In genomic region chr2:68767031-68767961, GRCh38 we compare ENCODE assay signal across 10 cellular contexts. TPM values are rescaled to one million over a fixed set of nuclear protein-coding genes. Genes with fewer than 3 reads are reported as not detected.
DNase-seq lines count a peak whose midpoint lies in the region; ATAC-seq and TF ChIP-seq lines count a peak whose summit lies in the region.
"Had no signal": no experiment of that assay in that cellular context is flagged by ENCODE, and none has a peak within 500 bp of the region (broad histone marks: within the 10 kb centered on the region; RNA-seq: fewer than 3 reads in every experiment).

No MANE protein-coding gene starts in this region.

- POLR2A ChIA-PET in CD8-positive, alpha-beta T cell (lab: Charles Lee): interaction anchor here (0.5 to 3.7 kb wide), 24 partner anchors 9 to 515 kb away, joined by 3 to 46 read pairs (median 4); partner anchors contain the start of genes ARHGAP25 and PPP3R1

- CTCF ChIA-PET in CD8-positive, alpha-beta T cell (lab: Charles Lee): interaction anchor here (0.9 to 5.2 kb wide), 17 partner anchors 9 to 304 kb away, joined by 3 to 61 read pairs (median 5); no protein-coding TSS in a partner anchor

- DNase-seq in CD8-positive, alpha-beta T cell: peak in 6 of 7 experiments; percentile 43 to 80 (median 58)
- peak; percentile 35 for DNase-seq in activated CD4-positive, alpha-beta T cell treated with anti-CD3 and anti-CD28 coated beads, Interleukin-2, amount 50 U/mL, for 1 hour
- DNase-seq in left colon: peak in 1 of 2 donors; percentile 37
- no peak for DNase-seq in NCI-H1092 treated with DMSO at 0.1 percent for 48 hours (lab: John Stamatoyannopoulos, UW)
- no peak for DNase-seq in HPDE6-E6E7 (ENCODE audit: extremely low spot score)
- DNase-seq in uterus: no peak
- no peak for DNase-seq in NCI-H69 (lab: John Stamatoyannopoulos, UW)
- DNase-seq: NCI-H1694 treated with DMSO at 0.1 percent for 48 hours had no signal

- no peaks in the 10 kb centered on the region for H3K27me3 Mint-ChIP-seq in CD8-positive, alpha-beta T cell (ENCODE audit: low read depth)

- peaks cover 95% of the 10 kb centered on the region for H3K4me1 Mint-ChIP-seq in CD8-positive, alpha-beta T cell (ENCODE audit: low read depth)

- H3K36me3 ChIP-seq in CD8-positive, alpha-beta T cell (ENCODE audit: insufficient read depth, low read length): no peaks in the 10 kb centered on the region
- no peaks in the 10 kb centered on the region for H3K36me3 ChIP-seq in uterus
- H3K36me3 ChIP-seq: cardiac muscle cell had no signal

- no peaks in the 10 kb centered on the region for H3K27me3 ChIP-seq in CD8-positive, alpha-beta T cell (ENCODE audit: insufficient read depth, low read length)
- no peaks in the 10 kb centered on the region for H3K27me3 ChIP-seq in uterus
- H3K27me3 ChIP-seq: cardiac muscle cell had no signal

- no peaks in the 10 kb centered on the region for H3K9me3 Mint-ChIP-seq in CD8-positive, alpha-beta T cell

- peak overlapping the region; percentile 73 for H3K27ac ChIP-seq in CD8-positive, alpha-beta T cell (ENCODE audit: low read depth, low read length)
- peak overlapping the region in 1 of 2 donors; percentile 51 for H3K27ac ChIP-seq in uterus
- H3K27ac ChIP-seq: cardiac muscle cell had no signal

- no peak for TF ChIP-seq POLR2A in uterus (IDR thresholded peaks at IDR 0.05)

- H3K4me3 ChIP-seq in CD8-positive, alpha-beta T cell (ENCODE audit: low read depth, low read length): peak overlapping the region; percentile 34
- no peak overlapping the region for H3K4me3 ChIP-seq in uterus
- H3K4me3 ChIP-seq: cardiac muscle cell had no signal

- intact Hi-C loops in CD8-positive, alpha-beta T cell (cut with DNase I, micrococcal nuclease): loop anchor here (2.0 to 10.0 kb wide), 4 partner anchors 30 to 512 kb away; partner anchors contain the start of genes APLF (in 1 of the 2), FBXO48 (in 1 of the 2) and PPP3R1 (in 1 of the 2)
- intact Hi-C loops in left colon (cut with DNase I, micrococcal nuclease) (no loop called here), uterus (cut with DNase I; ENCODE audit: low total_unique reads) (no loop called here)

- H3K27ac Mint-ChIP-seq in CD8-positive, alpha-beta T cell: peak overlapping the region; percentile 100

- H3K4me3 Mint-ChIP-seq in CD8-positive, alpha-beta T cell: peak overlapping the region; percentile 81

- no peak for TF ChIP-seq CTCF in CD8-positive, alpha-beta T cell (IDR thresholded peaks at IDR 0.05)
- no peak for TF ChIP-seq CTCF in uterus (IDR thresholded peaks at IDR 0.05)

- H3K4me1 ChIP-seq in CD8-positive, alpha-beta T cell (ENCODE audit: insufficient read depth, low read length): peaks cover 98% of the 10 kb centered on the region
- peaks cover 4 to 10% of the 10 kb centered on the region in 2 donors for H3K4me1 ChIP-seq in uterus

- peaks cover 2% of the 10 kb centered on the region for H3K36me3 Mint-ChIP-seq in CD8-positive, alpha-beta T cell

- H3K9me3 ChIP-seq in CD8-positive, alpha-beta T cell (ENCODE audit: low read length): no peaks in the 10 kb centered on the region
- no peaks in the 10 kb centered on the region for H3K9me3 ChIP-seq in uterus

- ATAC-seq in CD8-positive, alpha-beta T cell: peak; percentile 32
- ATAC-seq in GM21619 (IDR thresholded peaks at IDR 0.05; ENCODE audit: unreplicated experiment) (peak; percentile 37), left colon (peak; percentile 38)

RNA-seq across cellular contexts. Expression of gene ARHGAP25, which starts 32.7 kb away (rescaled TPM):
- total RNA-seq in CD8-positive, alpha-beta T cell: 10 to 100 TPM; 35.8 to 36.7 TPM
- total RNA-seq in left colon (1 to 10 TPM; 3.7 to 7.0 TPM), uterus (10 to 100 TPM in 1 of 4 donors, 1 to 10 TPM in 3; 3.1 to 11.4 (median 6.6) TPM)

Comparison
In these comparisons a context has a peak if more than half of its experiments do, and no peak if none do; other contexts are left out.
1. DNase-seq: peak in CD8-positive, alpha-beta T cell (6 of 7) and activated CD4-positive, alpha-beta T cell treated with anti-CD3 and anti-CD28 coated beads, Interleukin-2, amount 50 U/mL, for 1 hour (single experiment); none in NCI-H1092 treated with DMSO at 0.1 percent for 48 hours (single experiment), HPDE6-E6E7 (single experiment), uterus (0 of 2) and NCI-H69 (single experiment).
2. intact Hi-C loops: an anchor here in CD8-positive, alpha-beta T cell (2.0 to 10.0 kb wide); none called in left colon and uterus.
3. Peak in every context shown above with its lines, with median percentiles within 50 percentile points of each other: ATAC-seq.